Comparison of ENCODE assay signal across 8 cellular contexts in the genomic region with DNA sequence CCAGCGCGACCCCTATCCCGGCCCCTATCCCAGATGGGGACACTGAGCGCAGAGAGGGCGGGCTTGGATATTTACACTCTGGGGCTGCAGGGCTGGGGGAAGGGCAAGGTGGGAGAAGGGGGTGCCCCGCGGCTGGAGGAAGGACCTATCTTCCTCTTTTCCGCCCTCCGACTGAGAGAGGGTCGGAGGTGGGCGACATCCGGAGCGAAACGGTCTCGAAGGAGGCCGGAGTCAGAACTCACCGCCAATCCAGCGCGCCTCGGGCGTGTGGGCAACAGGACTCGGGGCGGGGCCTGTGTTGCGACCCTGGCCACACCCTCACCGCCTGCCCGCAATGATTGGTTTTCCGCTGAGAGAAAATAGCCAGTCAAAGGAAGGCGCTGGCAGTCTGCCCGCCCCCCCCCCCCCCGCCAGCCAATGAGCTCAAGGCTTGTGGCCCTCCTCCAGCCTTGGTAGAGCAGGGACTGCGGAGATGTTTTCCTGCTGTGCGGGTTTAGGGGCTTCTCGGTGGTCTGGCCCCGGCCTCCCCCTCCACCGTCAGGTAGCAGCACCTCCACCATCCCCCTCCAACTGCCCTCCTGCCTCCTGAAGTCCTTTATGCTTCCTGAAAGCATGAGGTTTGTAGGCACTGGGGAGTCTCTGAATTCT. TPM values are rescaled to one million over a fixed set of nuclear protein-coding genes. Genes with fewer than 3 reads are reported as not detected.
A peak's percentile ranks its signal among the peaks of the same experiment; 100 is the strongest.
DNase-seq lines count a peak whose midpoint lies in the region; ATAC-seq and TF ChIP-seq lines count a peak whose summit lies in the region.

TSS of gene METTL27 (minus strand) at position 269 of the 648 bp plus-strand sequence. CDS start 376 bp downstream, outside the sequence.

- no peaks in the 10 kb centered on the region for H3K36me3 Mint-ChIP-seq in naive thymus-derived CD8-positive, alpha-beta T cell
- no peaks in the 10 kb centered on the region for H3K36me3 Mint-ChIP-seq in stimulated activated naive B cell treated with anti-CD40 and anti-IgM and Interleukin-4, amounts not matched to agents 10 μg/mL and 1 μg/mL and 100 μg/mL, for 72 hours

- peak within 1 kb of the TSS; percentile 38 for H3K4me3 ChIP-seq in KMS-11 (IDR thresholded peaks at IDR 0.05; ENCODE audit: insufficient read depth, low read depth, low read length)
- peak within 1 kb of the TSS; percentile 45 to 73 (median 56) for H3K4me3 ChIP-seq in Peyer's patch

- H3K4me1 ChIP-seq in KMS-11 (ENCODE audit: low read depth, poor library complexity, severe bottlenecking) = peaks cover 42% of the 10 kb centered on the region
- H3K4me1 ChIP-seq in Peyer's patch = peaks cover 0 to 15% (median 4%) of the 10 kb centered on the region in 4 donors

- H3K36me3 ChIP-seq in KMS-11 (ENCODE audit: insufficient read depth) (no peaks in the 10 kb centered on the region), Peyer's patch (no peaks in the 10 kb centered on the region)

- TF ChIP-seq POLR2A in Peyer's patch (IDR thresholded peaks at IDR 0.05) = peak; percentile 61 to 89

- H3K9me3 Mint-ChIP-seq in naive thymus-derived CD8-positive, alpha-beta T cell = no peaks in the 10 kb centered on the region
- no peaks in the 10 kb centered on the region for H3K9me3 Mint-ChIP-seq in stimulated activated naive B cell treated with anti-CD40 and anti-IgM and Interleukin-4, amounts not matched to agents 10 μg/mL and 1 μg/mL and 100 μg/mL, for 72 hours

- H3K27me3 Mint-ChIP-seq in naive thymus-derived CD8-positive, alpha-beta T cell = no peaks in the 10 kb centered on the region
- no peaks in the 10 kb centered on the region for H3K27me3 Mint-ChIP-seq in stimulated activated naive B cell treated with anti-CD40 and anti-IgM and Interleukin-4, amounts not matched to agents 10 μg/mL and 1 μg/mL and 100 μg/mL, for 72 hours

- peak within 1 kb of the TSS; percentile 40; the same call in 1 of the 2 replicates for H3K27ac ChIP-seq in KMS-11
- H3K27ac ChIP-seq in Peyer's patch = peak within 1 kb of the TSS; percentile 61 to 85 (median 68)

- H3K27ac Mint-ChIP-seq in naive thymus-derived CD8-positive, alpha-beta T cell = peak within 1 kb of the TSS; percentile 57 to 92 (median 86)
- H3K27ac Mint-ChIP-seq in stimulated activated naive B cell treated with anti-CD40 and anti-IgM and Interleukin-4, amounts not matched to agents 10 μg/mL and 1 μg/mL and 100 μg/mL, for 72 hours = peak within 1 kb of the TSS; percentile 51

- ATAC-seq in GM21737 (IDR thresholded peaks at IDR 0.05; ENCODE audit: unreplicated experiment) = peak; percentile 93
- ATAC-seq in naive thymus-derived CD8-positive, alpha-beta T cell = peak; percentile 99
- ATAC-seq in stimulated activated naive B cell treated with anti-CD40 and anti-IgM and Interleukin-4, amounts not matched to agents 10 μg/mL and 1 μg/mL and 100 μg/mL, for 72 hours (replicated peaks) = peak; percentile 97 to 98

- H4K20me1 ChIP-seq in KMS-11 (ENCODE audit: insufficient read depth) = no peaks in the 10 kb centered on the region

- POLR2A ChIA-PET in naive thymus-derived CD8-positive, alpha-beta T cell (lab: Charles Lee) = interaction anchor here (0.8 to 2.1 kb wide), 6 partner anchors 9 to 331 kb away, joined by 3 to 6 read pairs (median 5); partner anchors contain the start of genes ABHD11 and BAZ1B

- H3K27me3 ChIP-seq in KMS-11 (ENCODE audit: insufficient read depth, low read depth) (no peaks in the 10 kb centered on the region), Peyer's patch (no peaks in the 10 kb centered on the region)

- peak within 1 kb of the TSS; percentile 94; the same call in 1 of the 2 replicates for H2AFZ ChIP-seq in KMS-11 (ENCODE audit: low read depth)

- peak within 1 kb of the TSS; percentile 81 to 91 (median 88) for H3K4me3 Mint-ChIP-seq in naive thymus-derived CD8-positive, alpha-beta T cell
- H3K4me3 Mint-ChIP-seq in stimulated activated naive B cell treated with anti-CD40 and anti-IgM and Interleukin-4, amounts not matched to agents 10 μg/mL and 1 μg/mL and 100 μg/mL, for 72 hours = peak within 1 kb of the TSS; percentile 86 to 89

- no peaks in the 10 kb centered on the region for H3K79me2 ChIP-seq in KMS-11 (ENCODE audit: insufficient read depth, low read depth)

- no peaks in the 10 kb centered on the region for H3K9me3 ChIP-seq in Peyer's patch

- peak within 1 kb of the TSS; percentile 83 for H3K9ac ChIP-seq in KMS-11

- TF ChIP-seq CTCF in KMS-11 (conservative IDR thresholded peaks at IDR 0.05; ENCODE audit: low read depth, low read length) = no peak
- TF ChIP-seq CTCF in Peyer's patch (IDR thresholded peaks at IDR 0.05) = no peak

- H3K4me1 Mint-ChIP-seq in naive thymus-derived CD8-positive, alpha-beta T cell = peaks cover 6 to 24% (median 16%) of the 10 kb centered on the region in 4 donors
- peaks cover 23 to 51% of the 10 kb centered on the region in 2 donors for H3K4me1 Mint-ChIP-seq in stimulated activated naive B cell treated with anti-CD40 and anti-IgM and Interleukin-4, amounts not matched to agents 10 μg/mL and 1 μg/mL and 100 μg/mL, for 72 hours

- peak; percentile 83 for DNase-seq in DMS79 (lab: John Stamatoyannopoulos, UW)
- peak; percentile 92 to 97 (median 97) for DNase-seq in Peyer's patch
- peak; percentile 78 for DNase-seq in activated T-helper 1 cell treated with Interleukin-2 at 50 U/mL for 16 hours (ENCODE audit: low read depth)
- DNase-seq in fibroblast of gingiva (ENCODE audit: low read depth) = peak; percentile 92
- peak; percentile 79 to 94 (median 86) for DNase-seq in naive thymus-derived CD8-positive, alpha-beta T cell
- DNase-seq in stimulated activated naive B cell treated with anti-CD40 and anti-IgM and Interleukin-4, amounts not matched to agents 10 μg/mL and 1 μg/mL and 100 μg/mL, for 72 hours = peak; percentile 90

- peak within 1 kb of the TSS; percentile 80 for H3K4me2 ChIP-seq in KMS-11

RNA-seq across cellular contexts. Expression of gene METTL27, which starts in this region (rescaled TPM):
- 10 to 100 TPM in 2 of 4 donors, 1 to 10 TPM in 2; 2.1 to 20.4 (median 11.7) TPM for total RNA-seq in Peyer's patch
- 1 to 10 TPM; 3.0 to 4.4 TPM for total RNA-seq in naive thymus-derived CD8-positive, alpha-beta T cell
- polyA plus RNA-seq in naive thymus-derived CD8-positive, alpha-beta T cell = 1 to 10 TPM in 2 of 3 donors, under 1 TPM in 1; 0.52 to 3.2 (median 1.5) TPM

Comparison
In these comparisons a context has a peak if more than half of its experiments do, and no peak if none do; other contexts are left out.
1. Peak in every context shown above with its lines: DNase-seq, ATAC-seq, H3K4me3 ChIP-seq and H3K27ac ChIP-seq.